ENCODE assay signal across 29 cellular contexts in genomic region chr16:80377621-80378020, GRCh38.
"Had no signal": no experiment of that assay in that cellular context is flagged by ENCODE, and none has a peak within 500 bp of the region (broad histone marks: within the 10 kb centered on the region; RNA-seq: fewer than 3 reads in every experiment).

No MANE protein-coding gene starts in this region.

- H3K4me3 ChIP-seq: esophagus muscularis mucosa had no signal

- H3K27me3 Mint-ChIP-seq: activated naive CD8-positive, alpha-beta T cell had no signal

- H3K9me3 Mint-ChIP-seq: activated T-cell treated with anti-CD3 and anti-CD28 coated beads, Interleukin-2, amount 50 U/mL, for 4 hours; effector memory CD8-positive, alpha-beta T cell; T-helper 2 cell treated with Interferon-gamma antibody and Interleukin-4, amounts not matched to agents 5 μg/mL and 100 μg/mL, for 36 hours had no signal

- H3K4me3 Mint-ChIP-seq: activated B cell treated with CpG ODN at 0.5 μM for 24 hours; activated CD8-positive, alpha-beta T cell treated with anti-CD3 and anti-CD28 coated beads for 36 hours; activated naive CD8-positive, alpha-beta T cell; activated T-cell treated with anti-CD3 and anti-CD28 coated beads, Interleukin-2, amount 50 U/mL, for 4 hours; activated T-helper 17 cell treated with anti-CD3 and anti-CD28 coated beads, Interleukin-2, amount 50 U/mL, for 72 hours; central memory CD8-positive, alpha-beta T cell; effector memory CD8-positive, alpha-beta T cell; T-helper 17 cell; T-helper 2 cell treated with Interferon-gamma antibody and Interleukin-4, amounts not matched to agents 5 μg/mL and 100 μg/mL, for 36 hours had no signal

- H3K9me3 ChIP-seq: esophagus muscularis mucosa had no signal

- H3K36me3 ChIP-seq: brain microvascular endothelial cell, esophagus muscularis mucosa, WERI-Rb-1 had no signal

- DNase-seq: activated B cell treated with CpG ODN at 0.5 μM for 24 hours; activated CD4-positive, alpha-beta T cell treated with anti-CD3 and anti-CD28 coated beads for 48 hours; activated CD4-positive, alpha-beta T cell treated with anti-CD3 and anti-CD28 coated beads, Interleukin-2, amount 50 U/mL, for 1 hour; activated CD4-positive, alpha-beta T cell treated with anti-CD3 and anti-CD28 coated beads, Interleukin-2, amount 50 U/mL, for 48 hours; activated CD8-positive, alpha-beta memory T cell treated with anti-CD3 and anti-CD28 coated beads for 24 hours; activated CD8-positive, alpha-beta T cell treated with anti-CD3 and anti-CD28 coated beads for 36 hours; activated effector memory CD4-positive, alpha-beta T cell treated with Interleukin-2 at 50 U/mL for 16 hours; activated gamma-delta T cell treated with Interleukin-2 at 50 U/mL for 16 hours; activated naive CD4-positive, alpha-beta T cell treated with anti-CD3 and anti-CD28 coated beads, Interleukin-2, amount 50 U/mL, for 16 hours; activated naive CD4-positive, alpha-beta T cell treated with Interleukin-2 at 50 U/mL for 16 hours; activated T-cell treated with anti-CD3 and anti-CD28 coated beads, Interleukin-2, amount 50 U/mL, for 4 hours; amniotic stem cell; brain microvascular endothelial cell; cortex of kidney; dermis blood vessel endothelial cell; effector CD4-positive, alpha-beta T cell; effector memory CD8-positive, alpha-beta T cell; erythroblast; foreskin fibroblast; T-helper 1 cell; T-helper 17 cell; T1000; WERI-Rb-1 had no signal

- H3K27me3 ChIP-seq: brain microvascular endothelial cell had no signal

- H3K4me1 Mint-ChIP-seq: activated B cell treated with CpG ODN at 0.5 μM for 24 hours; activated T-helper 17 cell treated with anti-CD3 and anti-CD28 coated beads, Interleukin-2, amount 50 U/mL, for 72 hours; central memory CD8-positive, alpha-beta T cell had no signal

- H3K36me3 Mint-ChIP-seq: activated naive CD8-positive, alpha-beta T cell had no signal

- H3K4me1 ChIP-seq: esophagus muscularis mucosa had no signal

- H3K27ac ChIP-seq: brain microvascular endothelial cell, esophagus muscularis mucosa, WERI-Rb-1 had no signal

- ATAC-seq: activated CD4-positive, CD25-positive, alpha-beta regulatory T cell treated with anti-CD3 and anti-CD28 coated beads, Interleukin-2, amount 50 U/mL, for 24 hours; activated CD8-positive, alpha-beta T cell treated with anti-CD3 and anti-CD28 coated beads for 36 hours; activated T-cell treated with anti-CD3 and anti-CD28 coated beads, Interleukin-2, amount 50 U/mL, for 4 hours; activated T-helper 17 cell treated with anti-CD3 and anti-CD28 coated beads, Interleukin-2, amount 50 U/mL, for 72 hours; effector memory CD8-positive, alpha-beta T cell; T-helper 17 cell had no signal

- H3K27ac Mint-ChIP-seq: activated B cell treated with CpG ODN at 0.5 μM for 24 hours; activated CD8-positive, alpha-beta T cell treated with anti-CD3 and anti-CD28 coated beads for 36 hours; activated naive CD8-positive, alpha-beta T cell; activated T-helper 17 cell treated with anti-CD3 and anti-CD28 coated beads, Interleukin-2, amount 50 U/mL, for 72 hours; effector memory CD8-positive, alpha-beta T cell; T-helper 17 cell; T-helper 2 cell treated with Interferon-gamma antibody and Interleukin-4, amounts not matched to agents 5 μg/mL and 100 μg/mL, for 36 hours had no signal
